ENCODE assay signal across 21 cellular contexts in genomic region chr22:38943882-38944281, GRCh38. TPM values are rescaled to one million over a fixed set of nuclear protein-coding genes. Genes with fewer than 3 reads are reported as not detected.
DNase-seq lines count a peak whose midpoint lies in the region; ATAC-seq, FAIRE-seq and TF ChIP-seq lines count a peak whose summit lies in the region.
"Had no signal": no experiment of that assay in that cellular context is flagged by ENCODE, and none has a peak within 500 bp of the region (broad histone marks: within the 10 kb centered on the region; RNA-seq: fewer than 3 reads in every experiment).

No MANE protein-coding gene starts in this region.

- H3K4me3 ChIP-seq in Caco-2 (ENCODE audit: low read depth, low read length) (no peak overlapping the region), K562 (no peak overlapping the region), spleen (peak overlapping the region in 1 of 8 donors; percentile 58)
- H3K4me3 ChIP-seq: Peyer's patch had no signal

- 0% methylated on average over 1 of the region's 3 CpGs for WGBS in K562 (ENCODE audit: insufficient coverage, low coverage, missing lambda C conversion rate)
- 51 to 65% (median 56%) methylated on average over 3 of the region's 3 CpGs for WGBS in spleen, 5 donors

- no peaks in the 10 kb centered on the region for H3K79me2 ChIP-seq in K562 (ENCODE audit: control insufficient read depth, insufficient read depth, low read length)

- H3K27ac ChIP-seq in K562 (ENCODE audit: extremely low read depth, low read depth, low read length) (no peak overlapping the region), spleen (peak overlapping the region in 6 of 8 donors; percentile 56 to 88 (median 80))
- H3K27ac ChIP-seq: KMS-11, Peyer's patch had no signal

- no peak for DNase-seq in activated T-cell treated with anti-CD3 and anti-CD28 coated beads, Interleukin-2, amount 50 U/mL, for 72 hours
- DNase-seq in activated T-cell treated with anti-CD3 and anti-CD28 coated beads, Interleukin-2, amount 50 U/mL, for 4 hours, result no peak
- DNase-seq in Caco-2 (no peak), K562 (ENCODE audit: extremely low read depth in 1 of 4, low spot score in 3 of 4) (no peak), spleen (no peak), RCC 7860 (ENCODE audit: low spot score) (no peak), RPMI8226 (no peak), germinal center (ENCODE audit: low spot score) (no peak)
- DNase-seq: DMS 273 treated with DMSO at 0.1 percent for 48 hours; DND-41; HFFc6; NCI-H1694 treated with DMSO at 0.1 percent for 48 hours; NK-92 treated with Interleukin-12 subunit alpha and Interleukin-12 subunit beta, amount 100 ng/mL, for 24 hours; SHP77 had no signal

- peaks cover 70% of the 10 kb centered on the region for H3K27me3 Mint-ChIP-seq in activated T-cell treated with anti-CD3 and anti-CD28 coated beads, Interleukin-2, amount 50 U/mL, for 72 hours (ENCODE audit: low read depth)
- peaks cover 43% of the 10 kb centered on the region for H3K27me3 Mint-ChIP-seq in activated T-cell treated with anti-CD3 and anti-CD28 coated beads, Interleukin-2, amount 50 U/mL, for 4 hours (ENCODE audit: low read depth)
- no peaks in the 10 kb centered on the region for H3K27me3 Mint-ChIP-seq in Caco-2 (ENCODE audit: insufficient read depth, unreplicated experiment)

- no peak for TF ChIP-seq EP300 in K562 (IDR thresholded peaks at IDR 0.05; ENCODE audit: low read length)

- peaks cover 4% of the 10 kb centered on the region; the same call in 1 of the 2 replicates for H3K4me1 ChIP-seq in Caco-2
- H3K4me1 ChIP-seq in K562 (replicated peaks in 1 of 2; ENCODE audit: control insufficient read depth in 2 of 2, insufficient read depth in 2 of 2, low read length in 2 of 2), result no peaks in the 10 kb centered on the region; a peak in 2 of 5 replicates
- peaks cover 4 to 58% (median 35%) of the 10 kb centered on the region in 6 donors for H3K4me1 ChIP-seq in spleen

- no TSS peak for BruUV-seq in Caco-2 (replicated peaks; lab: Mats Ljungman, UMichigan)
- no TSS peak for BruUV-seq in K562 (replicated peaks; lab: Mats Ljungman, UMichigan)

- TF ChIP-seq RAD21 in K562 (CRISPR knock-in tag; conservative IDR thresholded peaks at IDR 0.05 in 1 of 2, IDR thresholded peaks at IDR 0.05 in 1 of 2), result no peak

- 0 out of 2 replicates have a peak overlapping the region, but pooled peaks have one; percentile 23 for H2AFZ ChIP-seq in K562 (ENCODE audit: low read depth, low read length)

- POLR2A ChIA-PET in Caco-2 (lab: Charles Lee), result no interaction called here
- POLR2A ChIA-PET in K562 (lab: Yijun Ruan, JAX), result no interaction called here

- CTCF ChIA-PET in Caco-2 (lab: Charles Lee), result no interaction called here
- CTCF ChIA-PET in K562 (lab: Yijun Ruan, JAX; ENCODE audit: low intra/inter-chr PET ratio), result no interaction called here

- H3K4me3 Mint-ChIP-seq in activated T-cell treated with anti-CD3 and anti-CD28 coated beads, Interleukin-2, amount 50 U/mL, for 72 hours, result peak overlapping the region; percentile 13 to 76
- no peak overlapping the region for H3K4me3 Mint-ChIP-seq in activated T-cell treated with anti-CD3 and anti-CD28 coated beads, Interleukin-2, amount 50 U/mL, for 4 hours
- H3K4me3 Mint-ChIP-seq in Caco-2 (ENCODE audit: unreplicated experiment), result no peak overlapping the region
- H3K4me3 Mint-ChIP-seq: HFFc6 had no signal

- H3K9me3 Mint-ChIP-seq in activated T-cell treated with anti-CD3 and anti-CD28 coated beads, Interleukin-2, amount 50 U/mL, for 72 hours, result no peaks in the 10 kb centered on the region
- no peaks in the 10 kb centered on the region for H3K9me3 Mint-ChIP-seq in activated T-cell treated with anti-CD3 and anti-CD28 coated beads, Interleukin-2, amount 50 U/mL, for 4 hours
- no peaks in the 10 kb centered on the region for H3K9me3 Mint-ChIP-seq in Caco-2 (ENCODE audit: unreplicated experiment)
- H3K9me3 Mint-ChIP-seq: HFFc6 had no signal

- H4K20me1 ChIP-seq in K562 (replicated peaks; ENCODE audit: control insufficient read depth, insufficient read depth, low read length), result 0 out of 2 replicates have a peak, but pooled peaks cover 4% of the 10 kb centered on the region

- H3K9me3 ChIP-seq in Caco-2, result no peaks in the 10 kb centered on the region
- H3K9me3 ChIP-seq in K562 (replicated peaks; ENCODE audit: control insufficient read depth, insufficient read depth, low read depth, low read length), result no peaks in the 10 kb centered on the region
- H3K9me3 ChIP-seq in spleen, result no peaks in the 10 kb centered on the region
- H3K9me3 ChIP-seq: Peyer's patch had no signal

- intact Hi-C loops in Caco-2 (cut with micrococcal nuclease; ENCODE audit: unreplicated experiment), result no loop called here
- intact Hi-C loops in K562 (cut with micrococcal nuclease), result no loop called here
- intact Hi-C loops in spleen (cut with DNase I; ENCODE audit: low total_unique reads), result no loop called here

- FAIRE-seq in K562 (lab: Jason Lieb, UNC) (no peak), RCC 7860 (lab: Jason Lieb, UNC) (no peak)
- FAIRE-seq: H54 had no signal

- H3K27me3 ChIP-seq in Caco-2 (replicated peaks; ENCODE audit: control insufficient read depth, insufficient read depth, low read length), result no peaks in the 10 kb centered on the region
- H3K27me3 ChIP-seq in K562 (ENCODE audit: control insufficient read depth in 2 of 2, insufficient read depth in 2 of 2, low read length in 2 of 2), result peaks cover 15 to 49% of the 10 kb centered on the region in 2 experiments
- peaks cover 0 to 13% (median 0%) of the 10 kb centered on the region in 7 donors for H3K27me3 ChIP-seq in spleen (replicated peaks in 1 of 7)
- H3K27me3 ChIP-seq: Peyer's patch had no signal

- H3K36me3 ChIP-seq in Caco-2 (ENCODE audit: control insufficient read depth, insufficient read depth, low read length) (no peaks in the 10 kb centered on the region), K562 (ENCODE audit: control insufficient read depth, insufficient read depth, low read length) (no peaks in the 10 kb centered on the region), spleen (no peaks in the 10 kb centered on the region)
- H3K36me3 ChIP-seq: Peyer's patch had no signal

- peaks cover 1 to 3% of the 10 kb centered on the region in 2 donors for H3K36me3 Mint-ChIP-seq in activated T-cell treated with anti-CD3 and anti-CD28 coated beads, Interleukin-2, amount 50 U/mL, for 72 hours (ENCODE audit: insufficient read depth in 2 of 2)
- H3K36me3 Mint-ChIP-seq in activated T-cell treated with anti-CD3 and anti-CD28 coated beads, Interleukin-2, amount 50 U/mL, for 4 hours (ENCODE audit: insufficient read depth), result no peaks in the 10 kb centered on the region
- no peaks in the 10 kb centered on the region for H3K36me3 Mint-ChIP-seq in Caco-2 (ENCODE audit: insufficient read depth, unreplicated experiment)

- TF ChIP-seq CTCF in Caco-2 (IDR thresholded peaks at IDR 0.05; ENCODE audit: insufficient read depth in 1 of 2, low read depth in 1 of 2, low read length in 1 of 2, severe bottlenecking in 1 of 2, unreplicated experiment in 1 of 2), result no peak
- TF ChIP-seq CTCF in K562 (IDR thresholded peaks at IDR 0.05 in 2 of 3, conservative IDR thresholded peaks at IDR 0.05 in 1 of 3; ENCODE audit: insufficient read depth in 2 of 3, low read depth in 1 of 3, low read length in 3 of 3), result no peak
- TF ChIP-seq CTCF in spleen (IDR thresholded peaks at IDR 0.05 in 8 of 11, conservative IDR thresholded peaks at IDR 0.05 in 3 of 11), result no peak

- no peak overlapping the region for H3K27ac Mint-ChIP-seq in activated T-cell treated with anti-CD3 and anti-CD28 coated beads, Interleukin-2, amount 50 U/mL, for 72 hours
- H3K27ac Mint-ChIP-seq in Caco-2 (ENCODE audit: unreplicated experiment), result peak overlapping the region; percentile 60
- H3K27ac Mint-ChIP-seq: HFFc6 had no signal

- in situ Hi-C loops in K562 (cut with MboI), result no loop called here

- H3K4me1 Mint-ChIP-seq in activated T-cell treated with anti-CD3 and anti-CD28 coated beads, Interleukin-2, amount 50 U/mL, for 72 hours (ENCODE audit: low read depth), result peaks cover 67% of the 10 kb centered on the region
- peaks cover 40% of the 10 kb centered on the region for H3K4me1 Mint-ChIP-seq in activated T-cell treated with anti-CD3 and anti-CD28 coated beads, Interleukin-2, amount 50 U/mL, for 4 hours (ENCODE audit: low read depth)
- H3K4me1 Mint-ChIP-seq in Caco-2 (ENCODE audit: low read depth, unreplicated experiment), result peaks cover 8% of the 10 kb centered on the region

- no peak for TF ChIP-seq POLR2A in K562 (conservative IDR thresholded peaks at IDR 0.05)
- TF ChIP-seq POLR2A in spleen (IDR thresholded peaks at IDR 0.05), result no peak

- no peak overlapping the region for H3K4me2 ChIP-seq in K562 (ENCODE audit: insufficient read depth, low read length)
- H3K4me2 ChIP-seq: KMS-11 had no signal

- no peak for ATAC-seq in activated T-cell treated with anti-CD3 and anti-CD28 coated beads, Interleukin-2, amount 50 U/mL, for 72 hours (replicated peaks in 1 of 2)
- ATAC-seq in activated T-cell treated with anti-CD3 and anti-CD28 coated beads, Interleukin-2, amount 50 U/mL, for 4 hours, result no peak
- ATAC-seq in K562, result no peak

- H3K9ac ChIP-seq in K562 (ENCODE audit: insufficient read depth in 1 of 2, low read depth in 2 of 2, low read length in 2 of 2), result no peak overlapping the region
- H3K9ac ChIP-seq: KMS-11 had no signal

- no peaks in the 10 kb centered on the region for H3K9me1 ChIP-seq in K562 (ENCODE audit: control insufficient read depth, insufficient read depth, low read length)

RNA-seq across cellular contexts. Expression of gene APOBEC3A, which starts 13.5 kb away (rescaled TPM):
- total RNA-seq in activated T-cell treated with anti-CD3 and anti-CD28 coated beads, Interleukin-2, amount 50 U/mL, for 72 hours, result under 1 TPM in 1 of 2 donors, not detected in 1; 0.37 TPM
- total RNA-seq in activated T-cell treated with anti-CD3 and anti-CD28 coated beads, Interleukin-2, amount 50 U/mL, for 4 hours, result under 1 TPM in 1 of 3 donors, not detected in 2; 0.13 TPM
- total RNA-seq in Caco-2 (2022), result not detected in 2 replicates
- total RNA-seq in K562 (2011; cell fraction: chromatin; rRNA removed; ENCODE audit: low replicate concordance), result not detected in 2 replicates
- not detected in 2 replicates for total RNA-seq in K562 (2011; cell fraction: nucleolus; rRNA removed)
- total RNA-seq in K562 (2011; cell fraction: nucleoplasm; rRNA removed), result not detected in 2 replicates
- total RNA-seq in K562 (2014; rRNA removed), result not detected in 2 replicates
- total RNA-seq in K562 (2014; rRNA removed; fragmentation: Illumina TruSeq; extraction: Trizol), result not detected in 2 replicates
- total RNA-seq in K562 (2015; rRNA removed; fragmentation: Illumina TruSeq; extraction: Trizol), result not detected in 2 replicates
- not detected in 2 replicates for total RNA-seq in K562 (2021)
- polyA plus RNA-seq in K562 (2011; rRNA removed), result not detected in 2 replicates
- not detected in 2 replicates for polyA plus RNA-seq in K562 (2011; cell fraction: cytosol; rRNA removed)
- not detected in 2 replicates for polyA plus RNA-seq in K562 (2011; cell fraction: nucleus; rRNA removed)
- not detected in 2 replicates for polyA plus RNA-seq in K562 (2012)
- not detected in 2 replicates for polyA plus RNA-seq in K562 (2014; fragmentation: Illumina TruSeq; extraction: Trizol)
- under 1 TPM in 1 of 2 experiments, not detected in 1; 0.04 TPM for polyA plus RNA-seq in K562 (2014; fragmentation: Nextera tagmentation; extraction: Ambion mirVana)
- not detected in 2 replicates for polyA plus RNA-seq in K562 (2014; rRNA removed)
- polyA minus RNA-seq in K562 (2011; rRNA and poly(A)+ RNA removed), result not detected in 2 replicates
- polyA minus RNA-seq in K562 (2011; cell fraction: cytosol; rRNA and poly(A)+ RNA removed), result not detected in 2 replicates
- not detected in 2 replicates for polyA minus RNA-seq in K562 (2011; cell fraction: nucleus; rRNA and poly(A)+ RNA removed)
- total RNA-seq in spleen, result 100 to 1,000 TPM in 2 of 7 donors, 10 to 100 TPM in 5; 18.6 to 163 (median 68.0) TPM
- polyA plus RNA-seq in spleen, result 1 to 10 TPM; 1.2 to 5.6 (median 3.9) TPM
- total RNA-seq: A673, G401, HFFc6, HT-29, NCI-H460 had no signal

RNA-seq across cellular contexts. Expression of gene APOBEC3B, which starts 38.3 kb away (rescaled TPM):
- total RNA-seq in activated T-cell treated with anti-CD3 and anti-CD28 coated beads, Interleukin-2, amount 50 U/mL, for 72 hours, result 10 to 100 TPM; 27.1 to 44.7 TPM
- total RNA-seq in activated T-cell treated with anti-CD3 and anti-CD28 coated beads, Interleukin-2, amount 50 U/mL, for 4 hours, result 1 to 10 TPM; 1.1 to 2.1 (median 1.2) TPM
- total RNA-seq in Caco-2 (2022), result 55.8 and 60.9 TPM in 2 replicates
- total RNA-seq in K562 (2011; cell fraction: chromatin; rRNA removed; ENCODE audit: low replicate concordance), result 5.5 and 9.0 TPM in 2 replicates
- total RNA-seq in K562 (2011; cell fraction: nucleolus; rRNA removed), result 9.2 and 9.3 TPM in 2 replicates
- 7.9 and 8.4 TPM in 2 replicates for total RNA-seq in K562 (2011; cell fraction: nucleoplasm; rRNA removed)
- total RNA-seq in K562 (2014; rRNA removed), result 29.3 and 38.4 TPM in 2 replicates
- total RNA-seq in K562 (2014; rRNA removed; fragmentation: Illumina TruSeq; extraction: Trizol), result 6.6 and 6.8 TPM in 2 replicates
- total RNA-seq in K562 (2015; rRNA removed; fragmentation: Illumina TruSeq; extraction: Trizol), result 5.9 and 7.1 TPM in 2 replicates
- total RNA-seq in K562 (2021), result 43.2 and 43.6 TPM in 2 replicates
- polyA plus RNA-seq in K562 (2011; rRNA removed), result 16.7 and 39.5 TPM in 2 replicates
- polyA plus RNA-seq in K562 (2011; cell fraction: cytosol; rRNA removed), result 27.9 and 68.7 TPM in 2 replicates
- polyA plus RNA-seq in K562 (2011; cell fraction: nucleus; rRNA removed), result 10.0 and 16.1 TPM in 2 replicates
- polyA plus RNA-seq in K562 (2012), result 41.8 and 64.6 TPM in 2 replicates
- 57.9 and 62.9 TPM in 2 replicates for polyA plus RNA-seq in K562 (2014; fragmentation: Illumina TruSeq; extraction: Trizol)
- 100 to 1,000 TPM; 160 to 166 TPM for polyA plus RNA-seq in K562 (2014; fragmentation: Nextera tagmentation; extraction: Ambion mirVana)
- 49.5 and 58.1 TPM in 2 replicates for polyA plus RNA-seq in K562 (2014; rRNA removed)
- 12.6 and 31.1 TPM in 2 replicates for polyA minus RNA-seq in K562 (2011; rRNA and poly(A)+ RNA removed)
- 10.2 and 18.5 TPM in 2 replicates for polyA minus RNA-seq in K562 (2011; cell fraction: cytosol; rRNA and poly(A)+ RNA removed)
- 3.0 TPM in 2 replicates for polyA minus RNA-seq in K562 (2011; cell fraction: nucleus; rRNA and poly(A)+ RNA removed)
- total RNA-seq in spleen, result 10 to 100 TPM in 1 of 7 donors, 1 to 10 TPM in 5, not detected in 1; 2.5 to 14.0 (median 7.2) TPM
- polyA plus RNA-seq in spleen, result 1 to 10 TPM; 1.2 to 3.7 (median 2.1) TPM

Comparison
In these comparisons a context has a peak if more than half of its experiments do, and no peak if none do; other contexts are left out.
1. H3K4me3 Mint-ChIP-seq: peak in activated T-cell treated with anti-CD3 and anti-CD28 coated beads, Interleukin-2, amount 50 U/mL, for 72 hours (2 of 2); none in activated T-cell treated with anti-CD3 and anti-CD28 coated beads, Interleukin-2, amount 50 U/mL, for 4 hours (single experiment) and Caco-2 (single experiment).
2. RNA of gene APOBEC3A, which starts 13.5 kb away (total RNA-seq): 18.6 to 163 TPM in spleen; 0.37 TPM in activated T-cell treated with anti-CD3 and anti-CD28 coated beads, Interleukin-2, amount 50 U/mL, for 72 hours, 0.13 TPM in activated T-cell treated with anti-CD3 and anti-CD28 coated beads, Interleukin-2, amount 50 U/mL, for 4 hours, not detected in Caco-2 and not detected in K562; every median in the first group is over 10 times any median in the second.